In genomic region chr21:44941567-44941966, GRCh38 we compare ENCODE assay signal across 11 cellular contexts. TPM values are rescaled to one million over a fixed set of nuclear protein-coding genes. Genes with fewer than 3 reads are reported as not detected.
A peak's percentile ranks its signal among the peaks of the same experiment; 100 is the strongest.
DNase-seq lines count a peak whose midpoint lies in the region; ATAC-seq and TF ChIP-seq lines count a peak whose summit lies in the region.
"Had no signal": no experiment of that assay in that cellular context is flagged by ENCODE, and none has a peak within 500 bp of the region (broad histone marks: within the 10 kb centered on the region; RNA-seq: fewer than 3 reads in every experiment).

No MANE protein-coding gene starts in this region.

- H3K9me3 Mint-ChIP-seq in activated naive CD4-positive, alpha-beta T cell treated with anti-CD3 and anti-CD28 coated beads for 36 hours = no peaks in the 10 kb centered on the region
- no peaks in the 10 kb centered on the region for H3K9me3 Mint-ChIP-seq in activated CD8-positive, alpha-beta T cell treated with anti-CD3 and anti-CD28 coated beads for 36 hours

- H3K27me3 Mint-ChIP-seq in activated naive CD4-positive, alpha-beta T cell treated with anti-CD3 and anti-CD28 coated beads for 36 hours (ENCODE audit: low read depth) = no peaks in the 10 kb centered on the region
- no peaks in the 10 kb centered on the region for H3K27me3 Mint-ChIP-seq in activated CD8-positive, alpha-beta T cell treated with anti-CD3 and anti-CD28 coated beads for 36 hours

- intact Hi-C loops in activated naive CD4-positive, alpha-beta T cell treated with anti-CD3 and anti-CD28 coated beads for 36 hours (cut with micrococcal nuclease) = loop anchor here (5.0 kb wide), 1 partner anchor 136 kb away; no protein-coding TSS in a partner anchor
- intact Hi-C loops in activated CD8-positive, alpha-beta T cell treated with anti-CD3 and anti-CD28 coated beads for 36 hours (cut with micrococcal nuclease) = no loop called here
- intact Hi-C loops in prostate gland (cut with DNase I) = loop anchor here (10.0 kb wide), 1 partner anchor 343 kb away; the partner anchor contains the start of gene POFUT2

- DNase-seq in activated naive CD4-positive, alpha-beta T cell treated with anti-CD3 and anti-CD28 coated beads for 36 hours = no peak
- DNase-seq in activated naive CD4-positive, alpha-beta T cell treated with anti-CD3 and anti-CD28 coated beads, Interleukin-2, amount 50 U/mL, for 16 hours = no peak
- no peak for DNase-seq in activated CD8-positive, alpha-beta T cell treated with anti-CD3 and anti-CD28 coated beads for 36 hours
- peak; percentile 53 to 58 for DNase-seq in suprapubic skin (ENCODE audit: low spot score in 2 of 2)
- DNase-seq in activated gamma-delta T cell treated with Interleukin-2 at 50 U/mL for 16 hours = no peak
- no peak for DNase-seq in NCI-H187 treated with DMSO at 0.1 percent for 48 hours (lab: John Stamatoyannopoulos, UW)
- no peak for DNase-seq in prostate gland (ENCODE audit: low spot score)
- DNase-seq: BE2C, NCI-H82 had no signal

- no peak for TF ChIP-seq POLR2A in suprapubic skin (IDR thresholded peaks at IDR 0.05)
- TF ChIP-seq POLR2A in prostate gland (IDR thresholded peaks at IDR 0.05) = no peak

- TF ChIP-seq CTCF in activated CD8-positive, alpha-beta T cell treated with anti-CD3 and anti-CD28 coated beads for 36 hours (IDR thresholded peaks at IDR 0.05) = no peak
- no peak for TF ChIP-seq CTCF in suprapubic skin (IDR thresholded peaks at IDR 0.05)
- TF ChIP-seq CTCF in prostate gland (IDR thresholded peaks at IDR 0.05) = no peak

- H3K4me1 ChIP-seq in iPS-18a (ENCODE audit: control insufficient read depth, low read depth, low read length) (peaks cover 12% of the 10 kb centered on the region), suprapubic skin (peaks cover 36% of the 10 kb centered on the region), prostate gland (replicated peaks) (peaks cover 6% of the 10 kb centered on the region)
- H3K4me1 ChIP-seq: BE2C, parathyroid adenoma had no signal

- no peak overlapping the region for H3K27ac Mint-ChIP-seq in activated naive CD4-positive, alpha-beta T cell treated with anti-CD3 and anti-CD28 coated beads for 36 hours
- H3K27ac Mint-ChIP-seq in activated CD8-positive, alpha-beta T cell treated with anti-CD3 and anti-CD28 coated beads for 36 hours = peak overlapping the region; percentile 71

- POLR2A ChIA-PET in activated CD8-positive, alpha-beta T cell treated with anti-CD3 and anti-CD28 coated beads for 36 hours (lab: Charles Lee) = no interaction called here

- no peak for TF ChIP-seq EP300 in suprapubic skin (IDR thresholded peaks at IDR 0.05)

- peak overlapping the region; percentile 97 for H3K4me3 ChIP-seq in iPS-18a (ENCODE audit: low read length)
- no peak overlapping the region for H3K4me3 ChIP-seq in suprapubic skin
- no peak overlapping the region for H3K4me3 ChIP-seq in prostate gland

- H3K27ac ChIP-seq in iPS-18a (ENCODE audit: low read length) = no peak overlapping the region
- no peak overlapping the region for H3K27ac ChIP-seq in suprapubic skin
- no peak overlapping the region for H3K27ac ChIP-seq in prostate gland
- H3K27ac ChIP-seq: parathyroid adenoma had no signal

- ATAC-seq in activated CD8-positive, alpha-beta T cell treated with anti-CD3 and anti-CD28 coated beads for 36 hours = no peak

- peaks cover 49% of the 10 kb centered on the region for H3K4me1 Mint-ChIP-seq in activated naive CD4-positive, alpha-beta T cell treated with anti-CD3 and anti-CD28 coated beads for 36 hours (ENCODE audit: low read depth)
- peaks cover 48% of the 10 kb centered on the region for H3K4me1 Mint-ChIP-seq in activated CD8-positive, alpha-beta T cell treated with anti-CD3 and anti-CD28 coated beads for 36 hours (ENCODE audit: low read depth)

- CTCF ChIA-PET in activated naive CD4-positive, alpha-beta T cell treated with anti-CD3 and anti-CD28 coated beads for 36 hours (lab: Charles Lee) = interaction anchor here (0.6 to 1.5 kb wide), 9 partner anchors 8 to 217 kb away, joined by 3 to 10 read pairs (median 7); no protein-coding TSS in a partner anchor
- CTCF ChIA-PET in activated CD8-positive, alpha-beta T cell treated with anti-CD3 and anti-CD28 coated beads for 36 hours (lab: Charles Lee) = interaction anchor here (1.2 to 14.9 kb wide), 4 partner anchors 8 to 198 kb away, joined by 3 to 170 read pairs (median 84); no protein-coding TSS in a partner anchor

- peaks cover 26% of the 10 kb centered on the region for H3K36me3 ChIP-seq in iPS-18a (ENCODE audit: control insufficient read depth, low read depth, low read length)
- H3K36me3 ChIP-seq in suprapubic skin = peaks cover 31% of the 10 kb centered on the region
- no peaks in the 10 kb centered on the region for H3K36me3 ChIP-seq in prostate gland

- peak overlapping the region; percentile 80 for H3K4me3 Mint-ChIP-seq in activated naive CD4-positive, alpha-beta T cell treated with anti-CD3 and anti-CD28 coated beads for 36 hours
- peak overlapping the region; percentile 91 for H3K4me3 Mint-ChIP-seq in activated CD8-positive, alpha-beta T cell treated with anti-CD3 and anti-CD28 coated beads for 36 hours

- H3K36me3 Mint-ChIP-seq in activated naive CD4-positive, alpha-beta T cell treated with anti-CD3 and anti-CD28 coated beads for 36 hours (ENCODE audit: low read depth) = peaks cover 25% of the 10 kb centered on the region
- peaks cover 24% of the 10 kb centered on the region for H3K36me3 Mint-ChIP-seq in activated CD8-positive, alpha-beta T cell treated with anti-CD3 and anti-CD28 coated beads for 36 hours (ENCODE audit: low read depth)

- no peak overlapping the region for H3K9ac ChIP-seq in iPS-18a (ENCODE audit: low read length)
- H3K9ac ChIP-seq: parathyroid adenoma had no signal

- 90% methylated on average over 7 of the region's 8 CpGs for WGBS in suprapubic skin
- WGBS in prostate gland = 90% methylated on average over 8 of the region's 8 CpGs

- H3K9me3 ChIP-seq in iPS-18a (ENCODE audit: control insufficient read depth, low read depth, low read length) (no peaks in the 10 kb centered on the region), suprapubic skin (no peaks in the 10 kb centered on the region), prostate gland (no peaks in the 10 kb centered on the region)
- H3K9me3 ChIP-seq: BE2C had no signal

- H3K27me3 ChIP-seq in iPS-18a (ENCODE audit: control insufficient read depth, insufficient read depth, low read length) = no peaks in the 10 kb centered on the region
- no peaks in the 10 kb centered on the region for H3K27me3 ChIP-seq in suprapubic skin
- no peaks in the 10 kb centered on the region for H3K27me3 ChIP-seq in prostate gland (replicated peaks; ENCODE audit: insufficient read depth)
- H3K27me3 ChIP-seq: BE2C had no signal

RNA-seq across cellular contexts. Expression of gene SLX9, which starts 1.7 kb away (rescaled TPM):
- total RNA-seq in activated naive CD4-positive, alpha-beta T cell treated with anti-CD3 and anti-CD28 coated beads for 36 hours = 10 to 100 TPM; 61.8 to 63.4 TPM
- 10 to 100 TPM; 76.0 to 76.5 TPM for total RNA-seq in activated CD8-positive, alpha-beta T cell treated with anti-CD3 and anti-CD28 coated beads for 36 hours
- 10 to 100 TPM; 13.4 to 16.9 (median 14.4) TPM for total RNA-seq in suprapubic skin
- total RNA-seq in prostate gland = 10 to 100 TPM; 21.4 to 24.8 TPM

RNA-seq across cellular contexts. Expression of gene ITGB2, which starts 20.9 kb away (rescaled TPM):
- 100 to 1,000 TPM; 182 to 185 TPM for total RNA-seq in activated naive CD4-positive, alpha-beta T cell treated with anti-CD3 and anti-CD28 coated beads for 36 hours
- 100 to 1,000 TPM; 340 to 343 TPM for total RNA-seq in activated CD8-positive, alpha-beta T cell treated with anti-CD3 and anti-CD28 coated beads for 36 hours
- 10 to 100 TPM; 11.2 to 18.8 (median 15.3) TPM for total RNA-seq in suprapubic skin
- 10 to 100 TPM; 23.1 to 56.1 TPM for total RNA-seq in prostate gland

Comparison
In these comparisons a context has a peak if more than half of its experiments do, and no peak if none do; other contexts are left out.
1. DNase-seq: peak in suprapubic skin (2 of 2); none in activated naive CD4-positive, alpha-beta T cell treated with anti-CD3 and anti-CD28 coated beads for 36 hours (single experiment), activated naive CD4-positive, alpha-beta T cell treated with anti-CD3 and anti-CD28 coated beads, Interleukin-2, amount 50 U/mL, for 16 hours (single experiment), activated CD8-positive, alpha-beta T cell treated with anti-CD3 and anti-CD28 coated beads for 36 hours (single experiment), activated gamma-delta T cell treated with Interleukin-2 at 50 U/mL for 16 hours (single experiment), NCI-H187 treated with DMSO at 0.1 percent for 48 hours (single experiment) and prostate gland (single experiment).